In genomic region chr14:87877877-87878276, GRCh38 we compare ENCODE assay signal across 18 cellular contexts.
"Had no signal": no experiment of that assay in that cellular context is flagged by ENCODE, and none has a peak within 500 bp of the region (broad histone marks: within the 10 kb centered on the region; RNA-seq: fewer than 3 reads in every experiment).

No MANE protein-coding gene starts in this region.

- H3K9me3 ChIP-seq: mucosa of descending colon had no signal

- ATAC-seq: activated CD4-positive, alpha-beta T cell treated with anti-CD3 and anti-CD28 coated beads for 36 hours; esophagus mucosa; mucosa of descending colon; stimulated activated naive CD8-positive, alpha-beta T cell treated with anti-CD3 and anti-CD28 coated beads, Interleukin-15, Interleukin-2, amounts not matched to agents 100 U/mL and 50 U/mL, for 24 hours; WTC11 had no signal

- DNase-seq: activated CD4-positive, alpha-beta T cell treated with anti-CD3 and anti-CD28 coated beads for 36 hours; activated CD4-positive, alpha-beta T cell treated with anti-CD3 and anti-CD28 coated beads, Interleukin-2, amount 50 U/mL, for 48 hours; activated naive CD4-positive, alpha-beta T cell treated with anti-CD3 and anti-CD28 coated beads for 36 hours; activated T-cell treated with anti-CD3 and anti-CD28 coated beads, Interleukin-2, amount 50 U/mL, for 1 hour; cerebellar nuclear complex; cortex of kidney; immature natural killer cell; mesenchymal stem cell; mucosa of descending colon; naive B cell; stimulated activated CD4-positive, alpha-beta T cell treated with anti-CD3 and anti-CD28 coated beads, Interleukin-2, amount 100 ng/mL, for 24 hours; stimulated activated naive CD8-positive, alpha-beta T cell treated with anti-CD3 and anti-CD28 coated beads, Interleukin-15, Interleukin-2, amounts not matched to agents 100 U/mL and 50 U/mL, for 24 hours; T-helper 2 cell; trophoblast cell had no signal

- FAIRE-seq: endometrium, TTC549 had no signal

- H3K4me3 ChIP-seq: mucosa of descending colon had no signal
